38 cellular contexts compared by ENCODE assay signal in genomic region chr11:77294040-77294439, GRCh38. TPM values are rescaled to one million over a fixed set of nuclear protein-coding genes. Genes with fewer than 3 reads are reported as not detected.
"Had no signal": no experiment of that assay in that cellular context is flagged by ENCODE, and none has a peak within 500 bp of the region (broad histone marks: within the 10 kb centered on the region; RNA-seq: fewer than 3 reads in every experiment).

No MANE protein-coding gene starts in this region.

- H3K9me3 ChIP-seq: MG63 had no signal

- DNase-seq: Karpas-422, Kasumi-1, MG63, MM.1S, MV-4-11, NCI-H1048, NCI-H1092, NCI-H1092 treated with DMSO at 0.1 percent for 48 hours, NCI-H1105, NCI-H1105 treated with DMSO at 0.1 percent for 48 hours, NCI-H1417, NCI-H1417 treated with DMSO at 0.1 percent for 48 hours, NCI-H1436, NCI-H1436 treated with DMSO at 0.1 percent for 48 hours, NCI-H146, NCI-H1694, NCI-H1694 treated with DMSO at 0.1 percent for 48 hours, NCI-H187, NCI-H187 treated with DMSO at 0.1 percent for 48 hours, NCI-H1930, NCI-H2029, NCI-H2029 treated with DMSO at 0.1 percent for 48 hours, NCI-H2081, NCI-H2081 treated with DMSO at 0.1 percent for 48 hours, NCI-H2107, NCI-H2171, NCI-H2171 treated with DMSO at 0.1 percent for 48 hours, NCI-H2227 treated with DMSO at 0.1 percent for 48 hours, NCI-H226, NCI-H345, NCI-H446, NCI-H446 treated with DMSO at 0.1 percent for 48 hours, NCI-H510A, NCI-H510A treated with DMSO at 0.1 percent for 48 hours had no signal

- H3K27me3 ChIP-seq: MG63 had no signal

- H3K36me3 ChIP-seq: MG63 had no signal

- H3K4me3 ChIP-seq: MG63 had no signal

RNA-seq across cellular contexts. Expression of gene GDPD4, which starts 7.4 kb away (rescaled TPM):
- total RNA-seq: LHCN-M2, M059J, MCF 10A, NCI-H460 had no signal
